13 cellular contexts compared by ENCODE assay signal in the genomic region with DNA sequence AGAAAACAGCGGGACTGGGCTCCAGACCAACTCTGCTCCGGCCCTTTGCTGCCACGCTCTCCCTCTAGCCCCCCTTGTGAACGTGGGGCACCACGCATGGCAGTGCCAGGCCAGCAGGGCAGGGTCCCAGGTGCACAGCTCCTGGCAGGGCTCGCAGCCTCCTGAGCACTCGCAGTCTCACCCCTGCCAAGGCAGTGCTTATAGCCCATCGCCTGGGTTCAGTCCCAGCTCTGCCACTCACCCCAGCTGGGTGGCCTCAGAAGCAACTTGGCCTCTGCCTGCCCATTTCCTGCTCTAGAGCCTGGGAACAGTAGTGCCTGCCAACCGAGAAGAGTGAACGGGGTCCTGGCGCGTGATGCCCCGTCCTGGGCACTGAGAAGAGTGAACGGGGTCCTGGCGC. TPM values are rescaled to one million over a fixed set of nuclear protein-coding genes. Genes with fewer than 3 reads are reported as not detected.
A peak's percentile ranks its signal among the peaks of the same experiment; 100 is the strongest.
DNase-seq lines count a peak whose midpoint lies in the region; ATAC-seq, FAIRE-seq and TF ChIP-seq lines count a peak whose summit lies in the region.
"Had no signal": no experiment of that assay in that cellular context is flagged by ENCODE, and none has a peak within 500 bp of the region (broad histone marks: within the 10 kb centered on the region; RNA-seq: fewer than 3 reads in every experiment).

No MANE protein-coding gene starts in this region.

- no peak overlapping the region for H2AFZ ChIP-seq in HepG2 (ENCODE audit: low read length)

- peaks cover 30% of the 10 kb centered on the region for H3K27me3 Mint-ChIP-seq in chondrocyte (ENCODE audit: low read depth)

- H3K79me2 ChIP-seq in HepG2 (ENCODE audit: insufficient read depth, low read length), result no peaks in the 10 kb centered on the region

- no peak for TF ChIP-seq RAD21 in HepG2 (CRISPR knock-in tag; IDR thresholded peaks at IDR 0.05)

- H3K4me1 ChIP-seq in right lobe of liver (no peaks in the 10 kb centered on the region), HepG2 (ENCODE audit: insufficient read depth, low read length) (no peaks in the 10 kb centered on the region)
- H3K4me1 ChIP-seq: Caco-2 had no signal

- intact Hi-C loops in right lobe of liver (cut with DNase I), result no loop called here
- intact Hi-C loops in HepG2 (cut with micrococcal nuclease; ENCODE audit: unreplicated experiment), result no loop called here
- intact Hi-C loops in posterior vena cava (cut with DNase I), result no loop called here

- POLR2A ChIA-PET in HepG2 (lab: Yijun Ruan, JAX), result no interaction called here

- in situ Hi-C loops in HepG2 (cut with HindIII; ENCODE audit: extremely low pct_ligation_motif_present, low pct_unique_long_range_greater_than_20kb), result no loop called here

- H4K20me1 ChIP-seq in HepG2 (ENCODE audit: insufficient read depth, low read length), result no peaks in the 10 kb centered on the region

- TF ChIP-seq EP300 in HepG2 (IDR thresholded peaks at IDR 0.05; ENCODE audit: low read depth in 2 of 2, low read length in 2 of 2) (no peak), HepG2 (CRISPR knock-in tag; IDR thresholded peaks at IDR 0.05; ENCODE audit: borderline replicate concordance) (no peak)

- H3K36me3 ChIP-seq in right lobe of liver, result no peaks in the 10 kb centered on the region
- no peaks in the 10 kb centered on the region for H3K36me3 ChIP-seq in HepG2 (replicated peaks in 1 of 2; ENCODE audit: control insufficient read depth in 1 of 2, insufficient read depth in 2 of 2, low read length in 2 of 2)

- no TSS peak for BruUV-seq in HepG2 (replicated peaks; lab: Mats Ljungman, UMichigan)

- no peaks in the 10 kb centered on the region for H3K9me3 ChIP-seq in right lobe of liver
- H3K9me3 ChIP-seq in HepG2 (ENCODE audit: low read length), result no peaks in the 10 kb centered on the region

- TF ChIP-seq CTCF in right lobe of liver (IDR thresholded peaks at IDR 0.05) (no peak), HepG2 (CRISPR knock-in tag; IDR thresholded peaks at IDR 0.05) (no peak), chondrocyte (IDR thresholded peaks at IDR 0.05) (no peak), GM20000 (IDR thresholded peaks at IDR 0.05; ENCODE audit: extremely low read depth, missing control alignments) (no peak)

- no peak overlapping the region for H3K27ac Mint-ChIP-seq in chondrocyte (ENCODE audit: unreplicated experiment)
- H3K27ac Mint-ChIP-seq: CD8-positive, alpha-beta memory T cell; H9 had no signal

- CTCF ChIA-PET in HepG2 (lab: Yijun Ruan, JAX; ENCODE audit: low intra/inter-chr PET ratio, low total read pairs), result no interaction called here

- peak in 2 of 3 donors; percentile 9 to 36 for DNase-seq in right lobe of liver
- no peak for DNase-seq in HepG2 (ENCODE audit: low spot score)
- DNase-seq in chondrocyte (ENCODE audit: low spot score), result peak; percentile 69
- DNase-seq in posterior vena cava (ENCODE audit: low spot score), result peak; percentile 68
- DNase-seq in GM20000 (ENCODE audit: low spot score), result no peak
- no peak for DNase-seq in HUDEP-2 (lab: John Stamatoyannopoulos, UW; ENCODE audit: unreplicated experiment in 76 of 76)
- DNase-seq: Caco-2, DND-41, GF-D8, GOT3, H9 had no signal

- H3K27ac ChIP-seq in right lobe of liver (no peak overlapping the region), HepG2 (ENCODE audit: extremely low read length, insufficient read depth, low read length) (no peak overlapping the region)

- no peak overlapping the region for H3K4me2 ChIP-seq in HepG2 (ENCODE audit: low read depth, low read length)

- H3K9ac ChIP-seq in HepG2 (ENCODE audit: insufficient read depth, low read depth, low read length), result no peak overlapping the region

- peaks cover 14% of the 10 kb centered on the region for H3K9me3 Mint-ChIP-seq in chondrocyte (ENCODE audit: low read depth)

- no peak for ATAC-seq in right lobe of liver
- ATAC-seq in HepG2, result no peak
- ATAC-seq in HG02970 (IDR thresholded peaks at IDR 0.05; ENCODE audit: low FRiP score, unreplicated experiment), result no peak

- H3K4me3 ChIP-seq in right lobe of liver (no peak overlapping the region), HepG2 (replicated peaks in 1 of 3; ENCODE audit: insufficient read depth in 1 of 3, low read depth in 2 of 3, low read length in 3 of 3) (no peak overlapping the region)

- peaks cover 7% of the 10 kb centered on the region for H3K36me3 Mint-ChIP-seq in chondrocyte (ENCODE audit: low read depth)
- H3K36me3 Mint-ChIP-seq: CD8-positive, alpha-beta memory T cell had no signal

- FAIRE-seq in HepG2 (lab: Jason Lieb, UNC), result no peak

- no peak overlapping the region for H3K4me3 Mint-ChIP-seq in chondrocyte (ENCODE audit: unreplicated experiment)
- H3K4me3 Mint-ChIP-seq: CD8-positive, alpha-beta memory T cell; H9 had no signal

- H3K27me3 ChIP-seq in right lobe of liver (no peaks in the 10 kb centered on the region), HepG2 (ENCODE audit: control insufficient read depth in 1 of 2, insufficient read depth in 2 of 2, low read length in 2 of 2) (peaks cover 0 to 19% of the 10 kb centered on the region in 2 experiments; a peak in 3 of 5 replicates)

- WGBS in right lobe of liver (ENCODE audit: insufficient coverage, low coverage, low lambda C conversion rate, missing lambda C conversion rate), result 88% methylated on average over 10 of the region's 15 CpGs
- 71% methylated on average over 10 of the region's 15 CpGs for WGBS in HepG2 (ENCODE audit: low lambda C conversion rate)

- no peaks in the 10 kb centered on the region for H3K4me1 Mint-ChIP-seq in chondrocyte (ENCODE audit: low read depth)

- TF ChIP-seq POLR2A in right lobe of liver (IDR thresholded peaks at IDR 0.05), result no peak
- TF ChIP-seq POLR2A in HepG2 (IDR thresholded peaks at IDR 0.05; ENCODE audit: insufficient read depth in 1 of 2, low read depth in 2 of 2, low read length in 2 of 2), result no peak

TF ChIP-seq in HepG2, 621 proteins besides CTCF, POLR2A, EP300 and RAD21:
- TF ChIP-seq ASH2L (IDR thresholded peaks at IDR 0.05; ENCODE audit: insufficient read length, low read depth, low read length) (no peak), ZNF556 (CRISPR knock-in tag; IDR thresholded peaks at IDR 0.05; ENCODE audit: borderline replicate concordance) (no peak), ZNF879 (CRISPR knock-in tag; IDR thresholded peaks at IDR 0.05) (no peak)
- TF ChIP-seq, protein P1, sequence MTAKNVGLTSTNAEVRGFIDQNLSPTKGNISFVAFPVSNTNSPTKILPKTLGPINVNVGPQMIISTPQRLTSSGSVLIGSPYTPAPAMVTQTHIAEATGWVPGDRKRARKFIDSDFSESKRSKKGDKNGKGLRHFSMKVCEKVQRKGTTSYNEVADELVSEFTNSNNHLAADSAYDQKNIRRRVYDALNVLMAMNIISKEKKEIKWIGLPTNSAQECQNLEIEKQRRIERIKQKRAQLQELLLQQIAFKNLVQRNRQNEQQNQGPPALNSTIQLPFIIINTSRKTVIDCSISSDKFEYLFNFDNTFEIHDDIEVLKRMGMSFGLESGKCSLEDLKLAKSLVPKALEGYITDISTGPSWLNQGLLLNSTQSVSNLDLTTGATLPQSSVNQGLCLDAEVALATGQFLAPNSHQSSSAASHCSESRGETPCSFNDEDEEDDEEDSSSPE (CRISPR knock-in tag; IDR thresholded peaks at IDR 0.05), result no peak

RNA-seq across cellular contexts. Expression of gene CFAP46, which starts 36.3 kb away (rescaled TPM):
- total RNA-seq in right lobe of liver (under 1 TPM; 0.16 to 0.67 (median 0.32) TPM), HepG2 (2016; rRNA removed; fragmentation: Illumina TruSeq; extraction: Trizol) (0.74 and 0.84 TPM in 2 replicates), chondrocyte (0.49 to 0.92 TPM (median 0.89 TPM) in 3 replicates), posterior vena cava (under 1 TPM; 0.14 to 0.81 TPM)
- not detected in 2 replicates for total RNA-seq in HepG2 (2016; cell fraction: cytosol; rRNA removed; fragmentation: Illumina TruSeq; extraction: Trizol; ENCODE audit: low read depth)
- 0.87 and 1.1 TPM in 2 replicates for total RNA-seq in HepG2 (2016; cell fraction: insoluble cytoplasmic fraction; rRNA removed; fragmentation: Illumina TruSeq; extraction: Trizol)
- 0.21 and 0.34 TPM in 2 replicates for total RNA-seq in HepG2 (2016; cell fraction: membrane; rRNA removed; fragmentation: Illumina TruSeq; extraction: Trizol)
- total RNA-seq in HepG2 (2016; cell fraction: nucleus; rRNA removed; fragmentation: Illumina TruSeq; extraction: Trizol), result 0.53 and 1.3 TPM in 2 replicates
- 0.10 and 0.24 TPM in 2 replicates for polyA plus RNA-seq in HepG2 (2011; rRNA removed)
- 0.13 and 0.19 TPM in 2 replicates for polyA plus RNA-seq in HepG2 (2011; cell fraction: cytosol; rRNA removed)
- polyA plus RNA-seq in HepG2 (2011; cell fraction: nucleus; rRNA removed), result 0.05 and 0.27 TPM in 2 replicates
- 0.12 and 0.16 TPM in 2 replicates for polyA plus RNA-seq in HepG2 (2012)
- 0.18 and 0.26 TPM in 2 replicates for polyA plus RNA-seq in HepG2 (2016; cell fraction: cytosol; fragmentation: Illumina TruSeq; extraction: Trizol; ENCODE audit: low read depth)
- 0.86 and 1.2 TPM in 2 replicates for polyA plus RNA-seq in HepG2 (2016; cell fraction: insoluble cytoplasmic fraction; fragmentation: Illumina TruSeq; extraction: Trizol; ENCODE audit: low read depth)
- 0.33 and 0.34 TPM in 2 replicates for polyA plus RNA-seq in HepG2 (2016; cell fraction: membrane; fragmentation: Illumina TruSeq; extraction: Trizol; ENCODE audit: low read depth)
- polyA plus RNA-seq in HepG2 (2016; cell fraction: nucleus; fragmentation: Illumina TruSeq; extraction: Trizol; ENCODE audit: insufficient read depth, low read depth), result 0.60 and 0.65 TPM in 2 replicates
- 0.06 TPM in 1 of 2 replicates, not detected in the other for polyA minus RNA-seq in HepG2 (2011; rRNA and poly(A)+ RNA removed; ENCODE audit: low replicate concordance)
- not detected in 2 replicates for polyA minus RNA-seq in HepG2 (2011; cell fraction: cytosol; rRNA and poly(A)+ RNA removed)
- polyA minus RNA-seq in HepG2 (2011; cell fraction: nucleus; rRNA and poly(A)+ RNA removed), result 0.26 TPM in 1 of 2 replicates, not detected in the other
- total RNA-seq: Caco-2 had no signal
- polyA plus RNA-seq: CD8-positive, alpha-beta memory T cell had no signal

Comparison
In these comparisons a context has a peak if more than half of its experiments do, and no peak if none do; other contexts are left out.
1. DNase-seq: peak in right lobe of liver (2 of 3), chondrocyte (single experiment) and posterior vena cava (single experiment); none in HepG2 (single experiment), GM20000 (single experiment) and HUDEP-2 (0 of 76).